In genomic region chr18:55735199-55735855, GRCh38 we compare ENCODE assay signal across 21 cellular contexts.
"Had no signal": no experiment of that assay in that cellular context is flagged by ENCODE, and none has a peak within 500 bp of the region (broad histone marks: within the 10 kb centered on the region; RNA-seq: fewer than 3 reads in every experiment).

No MANE protein-coding gene starts in this region.

- H3K4me3 ChIP-seq: esophagus squamous epithelium, lower lobe of right lung, prostate gland, tibial artery, uterus had no signal

- ATAC-seq: activated CD4-positive, alpha-beta T cell treated with anti-CD3 and anti-CD28 coated beads for 36 hours; activated naive CD4-positive, alpha-beta T cell treated with anti-CD3 and anti-CD28 coated beads, Interleukin-2, amount 50 U/mL, for 72 hours; lower lobe of right lung; right cardiac atrium; WTC11 had no signal

- H3K9me3 ChIP-seq: esophagus squamous epithelium, lower lobe of right lung, prostate gland, tibial artery, uterus had no signal

- H3K27me3 ChIP-seq: esophagus squamous epithelium, tibial artery, uterus had no signal

- H3K27ac ChIP-seq: esophagus squamous epithelium, lower lobe of right lung, prostate gland, tibial artery, uterus had no signal

- DNase-seq: activated CD4-positive, alpha-beta T cell treated with anti-CD3 and anti-CD28 coated beads for 36 hours; activated CD4-positive, alpha-beta T cell treated with anti-CD3 and anti-CD28 coated beads, Interleukin-2, amount 50 U/mL, for 48 hours; activated gamma-delta T cell treated with Interleukin-2 at 50 U/mL for 16 hours; cerebellar nuclear complex; cortex of kidney; effector CD8-positive, alpha-beta T cell; esophagus squamous epithelium; foreskin fibroblast; glutamatergic neuron; lower lobe of right lung; midbrain; nephron progenitor cell; right cardiac atrium; stimulated activated CD4-positive, alpha-beta T cell treated with anti-CD3 and anti-CD28 coated beads, Interleukin-2, amount 100 ng/mL, for 24 hours; stimulated activated naive CD4-positive, alpha-beta T cell treated with Interleukin-2 at 50 U/mL for 16 hours; T-helper 2 cell; tibial artery; uterus had no signal

- H3K4me1 ChIP-seq: esophagus squamous epithelium, lower lobe of right lung, prostate gland, tibial artery, uterus had no signal

- H3K36me3 ChIP-seq: esophagus squamous epithelium, lower lobe of right lung, prostate gland, tibial artery, uterus had no signal
